ENCODE assay signal across 8 cellular contexts in the genomic region with DNA sequence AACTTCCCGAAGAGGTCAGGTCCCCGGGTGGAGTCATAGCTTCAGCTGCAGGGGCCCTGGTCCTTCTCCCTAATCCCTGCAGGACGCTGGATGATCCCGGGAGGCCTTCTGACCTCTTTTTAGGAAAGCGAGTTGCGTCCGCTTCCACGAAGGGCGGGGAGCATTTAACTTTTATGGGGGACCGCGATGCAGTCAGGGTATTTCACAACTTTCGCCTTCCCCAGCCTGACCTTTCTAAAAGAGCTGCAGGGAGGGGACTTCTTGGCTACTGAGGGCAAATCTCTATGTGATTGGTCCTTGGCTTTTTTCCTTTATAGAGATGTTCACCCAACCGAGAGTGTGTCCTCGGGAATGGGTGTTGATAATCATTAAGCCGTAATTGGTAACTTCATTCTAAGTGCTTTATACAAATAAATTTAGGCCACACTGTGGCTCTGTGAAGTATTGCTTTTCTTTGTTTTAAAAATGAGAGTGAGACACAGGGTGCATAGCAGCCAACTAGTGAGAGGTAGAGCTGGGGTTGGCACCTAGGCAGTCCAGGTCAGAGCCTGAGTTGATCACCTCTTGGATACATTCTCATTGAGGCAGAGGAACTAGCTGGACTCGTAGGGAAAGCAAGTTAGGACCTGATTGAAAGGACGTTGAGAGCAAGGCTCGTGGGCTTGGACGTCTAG. TPM values are rescaled to one million over a fixed set of nuclear protein-coding genes. Genes with fewer than 3 reads are reported as not detected.
DNase-seq lines count a peak whose midpoint lies in the region; ATAC-seq and FAIRE-seq lines count a peak whose summit lies in the region.

No MANE protein-coding gene starts in this region.

- peak; percentile 19 for DNase-seq in NCI-H146 (lab: John Stamatoyannopoulos, UW)
- no peak for DNase-seq in NCI-H146 treated with DMSO at 0.1 percent for 48 hours (lab: John Stamatoyannopoulos, UW; ENCODE audit: unreplicated experiment)
- peak; percentile 6 for DNase-seq in RCC 7860 (ENCODE audit: low spot score)
- DNase-seq in memory B cell (ENCODE audit: low spot score in 2 of 2) = peak in 1 of 2 donors; percentile 20
- no peak for DNase-seq in NCI-H1436 (lab: John Stamatoyannopoulos, UW)

- peaks cover 16 to 24% of the 10 kb centered on the region in 2 donors for H3K9me3 ChIP-seq in duodenal mucosa (ENCODE audit: control insufficient read depth in 1 of 2, low read length in 2 of 2)

- H3K9ac ChIP-seq in duodenal mucosa (ENCODE audit: low read depth in 1 of 2, low read length in 2 of 2) = peak overlapping the region; percentile 70 to 79

- peak overlapping the region; percentile 89 for H3K27ac Mint-ChIP-seq in memory B cell

- no peaks in the 10 kb centered on the region for H3K27me3 Mint-ChIP-seq in memory B cell

- no peaks in the 10 kb centered on the region for H3K27me3 ChIP-seq in duodenal mucosa (ENCODE audit: control insufficient read depth in 1 of 2, insufficient read depth in 2 of 2, low read length in 2 of 2)

- peaks cover 3 to 11% of the 10 kb centered on the region in 2 donors for H3K4me1 ChIP-seq in duodenal mucosa (ENCODE audit: control insufficient read depth in 1 of 2, insufficient read depth in 2 of 2, low read length in 2 of 2)
- no peaks in the 10 kb centered on the region for H3K4me1 ChIP-seq in urinary bladder (ENCODE audit: insufficient read depth)

- H3K4me3 ChIP-seq in duodenal mucosa (ENCODE audit: low read depth in 1 of 2, low read length in 2 of 2) (peak overlapping the region; percentile 79 to 96), urinary bladder (ENCODE audit: low read depth, low read length) (peak overlapping the region; percentile 80)

- H3K36me3 ChIP-seq in duodenal mucosa (ENCODE audit: control insufficient read depth in 1 of 2, insufficient read depth in 2 of 2, low read length in 2 of 2) (peaks cover 17% of the 10 kb centered on the region in 2 donors), urinary bladder (ENCODE audit: insufficient read depth) (peaks cover 8% of the 10 kb centered on the region)

- H3K27ac ChIP-seq in duodenal mucosa (ENCODE audit: low read depth, low read length) (no peak overlapping the region), urinary bladder (ENCODE audit: low read depth) (no peak overlapping the region)

- peaks cover 12% of the 10 kb centered on the region for H3K4me1 Mint-ChIP-seq in memory B cell

- FAIRE-seq in RCC 7860 (lab: Jason Lieb, UNC) = no peak

- peaks cover 17% of the 10 kb centered on the region for H3K9me3 Mint-ChIP-seq in memory B cell

- 15% methylated on average over 19 of the region's 19 CpGs for WGBS in urinary bladder

- H3K4me3 Mint-ChIP-seq in memory B cell = peak overlapping the region; percentile 99

- ATAC-seq in HG02642 (IDR thresholded peaks at IDR 0.05; ENCODE audit: poor library complexity, unreplicated experiment) (peak; percentile 17), memory B cell (ENCODE audit: low read depth) (no peak)

- H3K36me3 Mint-ChIP-seq in memory B cell = peaks cover 31% of the 10 kb centered on the region

RNA-seq across cellular contexts. Expression of a gene that starts 0.8 kb away (rescaled TPM):
- 9.9 TPM for total RNA-seq in urinary bladder
- 4.0 TPM for polyA plus RNA-seq in urinary bladder

RNA-seq across cellular contexts. Expression of a gene that starts 19.6 kb away (rescaled TPM):
- 14.1 TPM for total RNA-seq in urinary bladder
- 5.6 TPM for polyA plus RNA-seq in urinary bladder

RNA-seq across cellular contexts. Expression of a gene that starts 21.6 kb away (rescaled TPM):
- total RNA-seq in urinary bladder = 9.2 TPM
- polyA plus RNA-seq in urinary bladder = 5.3 TPM

RNA-seq across cellular contexts. Expression of a gene that starts 48.2 kb away (rescaled TPM):
- total RNA-seq in urinary bladder = 11.7 TPM
- 3.6 TPM for polyA plus RNA-seq in urinary bladder

RNA-seq across cellular contexts. Expression of a gene that starts 52.6 kb away (rescaled TPM):
- 14.6 TPM for total RNA-seq in urinary bladder
- polyA plus RNA-seq in urinary bladder = 2.0 TPM

Comparison
In these comparisons a context has a peak if more than half of its experiments do, and no peak if none do; other contexts are left out.
1. DNase-seq: peak in NCI-H146 (single experiment) and RCC 7860 (single experiment); none in NCI-H146 treated with DMSO at 0.1 percent for 48 hours (single experiment) and NCI-H1436 (single experiment).